In genomic region chr6:294656-295565, GRCh38 we compare ENCODE assay signal across 13 cellular contexts. TPM values are rescaled to one million over a fixed set of nuclear protein-coding genes. Genes with fewer than 3 reads are reported as not detected.
DNase-seq lines count a peak whose midpoint lies in the region; ATAC-seq and TF ChIP-seq lines count a peak whose summit lies in the region.
"Had no signal": no experiment of that assay in that cellular context is flagged by ENCODE, and none has a peak within 500 bp of the region (broad histone marks: within the 10 kb centered on the region; RNA-seq: fewer than 3 reads in every experiment).

No MANE protein-coding gene starts in this region.

- no peaks in the 10 kb centered on the region for H3K36me3 ChIP-seq in right atrium auricular region
- no peaks in the 10 kb centered on the region for H3K36me3 ChIP-seq in Peyer's patch
- H3K36me3 ChIP-seq in esophagus squamous epithelium, result no peaks in the 10 kb centered on the region
- H3K36me3 ChIP-seq in subcutaneous abdominal adipose tissue (ENCODE audit: control insufficient read depth in 5 of 5, insufficient read depth in 5 of 5, low read length in 5 of 5), result no peaks in the 10 kb centered on the region
- no peaks in the 10 kb centered on the region for H3K36me3 ChIP-seq in WERI-Rb-1

- peak overlapping the region in 1 of 5 donors; percentile 25 for H3K9ac ChIP-seq in subcutaneous abdominal adipose tissue (ENCODE audit: low read length in 5 of 5)

- peaks cover 0 to 45% of the 10 kb centered on the region in 2 donors for H3K4me1 ChIP-seq in right atrium auricular region
- H3K4me1 ChIP-seq in Peyer's patch, result peaks cover 0 to 37% (median 23%) of the 10 kb centered on the region in 4 donors
- H3K4me1 ChIP-seq in esophagus squamous epithelium, result peaks cover 21 to 84% (median 59%) of the 10 kb centered on the region in 3 donors
- H3K4me1 ChIP-seq in subcutaneous abdominal adipose tissue (ENCODE audit: control insufficient read depth in 5 of 5, insufficient read depth in 5 of 5, low read length in 5 of 5), result peaks cover 11 to 76% (median 62%) of the 10 kb centered on the region in 5 donors

- no peak overlapping the region for H3K4me3 ChIP-seq in right atrium auricular region
- H3K4me3 ChIP-seq in Peyer's patch, result no peak overlapping the region
- H3K4me3 ChIP-seq in esophagus squamous epithelium, result no peak overlapping the region
- peak overlapping the region in 2 of 5 donors; percentile 1 to 25 for H3K4me3 ChIP-seq in subcutaneous abdominal adipose tissue (ENCODE audit: low read depth in 1 of 5, low read length in 5 of 5)
- no peak overlapping the region for H3K4me3 ChIP-seq in WERI-Rb-1 (ENCODE audit: low read depth, low read length)
- H3K4me3 ChIP-seq: SJSA1 had no signal

- TF ChIP-seq CTCF in right atrium auricular region (IDR thresholded peaks at IDR 0.05) (no peak), Peyer's patch (IDR thresholded peaks at IDR 0.05) (no peak), esophagus squamous epithelium (IDR thresholded peaks at IDR 0.05) (no peak), WERI-Rb-1 (IDR thresholded peaks at IDR 0.05; ENCODE audit: low read depth, low read length) (no peak)

- H3K27ac ChIP-seq in right atrium auricular region (no peak overlapping the region), Peyer's patch (peak overlapping the region in 3 of 4 donors; percentile 2 to 92 (median 58)), esophagus squamous epithelium (peak overlapping the region in 3 of 4 donors; percentile 34 to 97 (median 97)), subcutaneous abdominal adipose tissue (ENCODE audit: low read depth, low read length) (peak overlapping the region; percentile 32), WERI-Rb-1 (no peak overlapping the region)
- H3K27ac ChIP-seq: SJSA1 had no signal

- no peak for ATAC-seq in Right ventricle myocardium superior (ENCODE audit: poor library complexity)

- no peaks in the 10 kb centered on the region for H3K27me3 ChIP-seq in right atrium auricular region
- no peaks in the 10 kb centered on the region for H3K27me3 ChIP-seq in Peyer's patch
- H3K27me3 ChIP-seq in esophagus squamous epithelium, result no peaks in the 10 kb centered on the region
- no peaks in the 10 kb centered on the region for H3K27me3 ChIP-seq in subcutaneous abdominal adipose tissue (ENCODE audit: control insufficient read depth in 5 of 5, insufficient read depth in 4 of 5, low read length in 5 of 5)
- peaks cover 28% of the 10 kb centered on the region for H3K27me3 ChIP-seq in WERI-Rb-1 (ENCODE audit: insufficient read depth, low read depth, severe bottlenecking)
- H3K27me3 ChIP-seq: SJSA1 had no signal

- 79 to 80% methylated on average over 17 of the region's 17 CpGs for WGBS in esophagus squamous epithelium, 2 donors

- peak; percentile 48 for DNase-seq in right atrium auricular region (ENCODE audit: low spot score)
- DNase-seq in Right ventricle myocardium superior, result no peak
- no peak for DNase-seq in Peyer's patch
- no peak for DNase-seq in esophagus squamous epithelium (lab: John Stamatoyannopoulos, UW)
- DNase-seq in NOMO-1 (lab: John Stamatoyannopoulos, UW; ENCODE audit: unreplicated experiment in 2 of 2), result no peak
- DNase-seq in ureter (ENCODE audit: low spot score), result no peak
- no peak for DNase-seq in WERI-Rb-1
- DNase-seq: activated CD4-positive, CD25-positive, alpha-beta regulatory T cell treated with anti-CD3 and anti-CD28 coated beads, Interleukin-2, amount 50 U/mL, for 72 hours; activated CD8-positive, alpha-beta memory T cell treated with anti-CD3 and anti-CD28 coated beads, Interleukin-2, amount 50 U/mL, for 4 hours; NCI-H1105; NCI-H526 had no signal

- intact Hi-C loops in Right ventricle myocardium superior (cut with DNase I), result no loop called here
- intact Hi-C loops in esophagus squamous epithelium (cut with DNase I), result no loop called here

- H3K9me3 ChIP-seq in right atrium auricular region, result no peaks in the 10 kb centered on the region
- H3K9me3 ChIP-seq in Peyer's patch, result no peaks in the 10 kb centered on the region
- H3K9me3 ChIP-seq in esophagus squamous epithelium, result no peaks in the 10 kb centered on the region
- H3K9me3 ChIP-seq in subcutaneous abdominal adipose tissue (ENCODE audit: control insufficient read depth in 5 of 5, low read length in 5 of 5), result no peaks in the 10 kb centered on the region
- no peaks in the 10 kb centered on the region for H3K9me3 ChIP-seq in WERI-Rb-1 (ENCODE audit: severe bottlenecking)

- TF ChIP-seq POLR2A in Peyer's patch (IDR thresholded peaks at IDR 0.05) (no peak), esophagus squamous epithelium (IDR thresholded peaks at IDR 0.05) (no peak)

RNA-seq across cellular contexts. Expression of gene DUSP22, which starts 2.6 kb away (rescaled TPM):
- total RNA-seq in right atrium auricular region (10 to 100 TPM; 45.1 to 54.1 TPM), Right ventricle myocardium superior (50.5 TPM), Peyer's patch (10 to 100 TPM; 34.7 to 75.9 (median 48.5) TPM), esophagus squamous epithelium (10 to 100 TPM; 34.2 to 54.6 (median 45.2) TPM), ureter (48.9 TPM)

Comparison
In these comparisons a context has a peak if more than half of its experiments do, and no peak if none do; other contexts are left out.
1. H3K27ac ChIP-seq: peak in Peyer's patch (3 of 4), esophagus squamous epithelium (3 of 4) and subcutaneous abdominal adipose tissue (single experiment); none in right atrium auricular region (0 of 2) and WERI-Rb-1 (single experiment).